In the genomic region with DNA sequence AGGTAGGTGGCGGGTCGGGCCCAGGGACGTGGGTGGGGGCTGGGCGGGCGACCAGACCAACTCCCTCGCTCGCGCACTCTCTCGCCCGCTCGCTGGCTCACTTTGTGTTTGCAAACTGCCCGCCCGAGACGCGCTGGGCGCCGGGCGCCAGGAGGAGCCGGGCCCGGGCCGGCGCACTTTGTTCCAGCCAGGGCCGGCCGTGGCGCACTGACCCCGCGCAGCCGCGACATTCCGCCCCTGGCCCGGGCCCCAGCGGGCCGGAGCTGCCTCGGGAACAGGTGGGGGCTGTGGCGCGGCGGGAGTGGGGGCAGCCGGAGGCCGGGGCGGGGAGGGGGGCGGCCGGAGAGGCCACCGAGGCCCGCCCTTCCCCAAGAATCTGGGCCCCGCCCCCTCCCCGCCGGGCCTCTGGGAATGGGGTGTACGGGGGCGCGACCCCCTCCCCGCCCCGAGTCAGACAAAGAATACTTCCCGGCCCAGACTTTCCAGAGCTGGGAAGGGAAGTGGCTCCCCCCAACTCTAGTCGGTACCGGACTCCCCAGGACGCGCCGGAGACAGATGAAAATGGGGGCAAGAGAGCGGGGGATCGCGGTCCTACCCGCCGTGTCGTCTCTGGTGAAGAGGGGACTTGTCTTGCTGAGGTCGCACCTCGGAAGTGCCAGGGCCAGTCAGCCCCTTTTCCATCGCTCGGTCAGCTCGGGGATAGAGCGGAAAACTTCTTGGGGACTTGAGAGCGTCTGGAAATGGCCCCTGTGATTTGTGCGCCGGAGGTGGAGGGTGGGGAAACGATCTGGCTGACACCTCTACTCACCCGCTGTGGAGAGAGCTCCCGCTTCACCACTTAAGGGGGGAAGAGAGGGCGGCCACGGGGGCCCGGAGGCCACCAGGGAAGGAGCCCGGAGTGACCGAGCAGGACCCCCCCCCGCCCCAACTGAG, we compare ENCODE assay signal across 8 cellular contexts. TPM values are rescaled to one million over a fixed set of nuclear protein-coding genes. Genes with fewer than 3 reads are reported as not detected.
DNase-seq lines count a peak whose midpoint lies in the region; ATAC-seq, FAIRE-seq and TF ChIP-seq lines count a peak whose summit lies in the region.

No MANE protein-coding gene starts in this region.

- POLR2A ChIA-PET in activated B cell treated with CpG ODN at 0.5 μM for 24 hours (lab: Charles Lee), result interaction anchor here (0.6 to 5.2 kb wide), 14 partner anchors 9 to 683 kb away, joined by 3 to 45 read pairs (median 5); no protein-coding TSS in a partner anchor

- H3K9me3 Mint-ChIP-seq in Calu3 (ENCODE audit: low read depth, unreplicated experiment) (no peaks in the 10 kb centered on the region), activated B cell treated with CpG ODN at 0.5 μM for 24 hours (no peaks in the 10 kb centered on the region)

- ATAC-seq in GM19468 (IDR thresholded peaks at IDR 0.05; ENCODE audit: extremely low read depth, unreplicated experiment), result peak; percentile 11
- ATAC-seq in activated B cell treated with CpG ODN at 0.5 μM for 24 hours (ENCODE audit: low read depth), result no peak
- ATAC-seq in GM18519 (IDR thresholded peaks at IDR 0.05; ENCODE audit: low FRiP score, unreplicated experiment), result no peak

- DNase-seq in Calu3 (peak; percentile 53), HT-29 (ENCODE audit: low spot score) (peak; percentile 62), activated B cell treated with CpG ODN at 0.5 μM for 24 hours (peak; percentile 43), epithelial cell of proximal tubule (ENCODE audit: low read depth) (no peak), urothelium cell line (ENCODE audit: low spot score) (peak; percentile 54)

- BruUV-seq in Calu3 (replicated peaks; lab: Mats Ljungman, UMichigan), result no TSS peak

- FAIRE-seq in urothelium cell line (lab: Jason Lieb, UNC), result no peak

- no peaks in the 10 kb centered on the region for H3K9me3 ChIP-seq in muscle layer of colon (ENCODE audit: low read length)

- no peaks in the 10 kb centered on the region for H3K27me3 ChIP-seq in muscle layer of colon (ENCODE audit: control insufficient read depth in 1 of 2, insufficient read depth in 2 of 2, low read length in 2 of 2)

- H3K4me1 ChIP-seq in muscle layer of colon (ENCODE audit: insufficient read depth, low read length), result peaks cover 42% of the 10 kb centered on the region

- H3K36me3 ChIP-seq in muscle layer of colon (ENCODE audit: insufficient read depth, low read length), result no peaks in the 10 kb centered on the region

- peak overlapping the region; percentile 95 for H3K4me3 ChIP-seq in epithelial cell of proximal tubule (ENCODE audit: low read depth, low read length)
- peak overlapping the region; percentile 76 to 80 for H3K4me3 ChIP-seq in muscle layer of colon (ENCODE audit: low read depth in 1 of 2, low read length in 2 of 2)

- CTCF ChIA-PET in Calu3 (lab: Charles Lee), result interaction anchor here (0.6 to 1.3 kb wide), 4 partner anchors 26 to 321 kb away, joined by 3 read pairs; no protein-coding TSS in a partner anchor
- CTCF ChIA-PET in activated B cell treated with CpG ODN at 0.5 μM for 24 hours (lab: Charles Lee), result interaction anchor here (1.1 to 2.3 kb wide), 4 partner anchors 15 to 122 kb away, joined by 4 to 6 read pairs (median 5); no protein-coding TSS in a partner anchor

- H3K9ac ChIP-seq in muscle layer of colon (ENCODE audit: low read length), result peak overlapping the region; percentile 57

- peak overlapping the region; percentile 70 for H3K27ac ChIP-seq in muscle layer of colon (ENCODE audit: low read depth, low read length)

- H3K4me3 Mint-ChIP-seq in Calu3 (ENCODE audit: low read depth, unreplicated experiment) (peak overlapping the region; percentile 81), activated B cell treated with CpG ODN at 0.5 μM for 24 hours (peak overlapping the region; percentile 97)

- TF ChIP-seq CTCF in Calu3 (IDR thresholded peaks at IDR 0.05; ENCODE audit: unreplicated experiment) (no peak), activated B cell treated with CpG ODN at 0.5 μM for 24 hours (IDR thresholded peaks at IDR 0.05) (no peak), epithelial cell of proximal tubule (conservative IDR thresholded peaks at IDR 0.05; ENCODE audit: low read depth, low read length) (no peak)

- peaks cover 33% of the 10 kb centered on the region for H3K36me3 Mint-ChIP-seq in Calu3 (ENCODE audit: insufficient read depth, unreplicated experiment)
- H3K36me3 Mint-ChIP-seq in activated B cell treated with CpG ODN at 0.5 μM for 24 hours (ENCODE audit: low read depth), result peaks cover 23% of the 10 kb centered on the region

- intact Hi-C loops in Calu3 (cut with micrococcal nuclease; ENCODE audit: unreplicated experiment) (loop anchor here (1.0 kb wide), 1 partner anchor 121 kb away; no protein-coding TSS in a partner anchor), activated B cell treated with CpG ODN at 0.5 μM for 24 hours (cut with micrococcal nuclease) (loop anchor here (1.0 to 5.0 kb wide), 11 partner anchors 9 to 1635 kb away; a partner anchor contains a TSS)

- H3K4me1 Mint-ChIP-seq in Calu3 (ENCODE audit: low read depth, unreplicated experiment) (peaks cover 11% of the 10 kb centered on the region), activated B cell treated with CpG ODN at 0.5 μM for 24 hours (peaks cover 50% of the 10 kb centered on the region)

- no peaks in the 10 kb centered on the region for H3K27me3 Mint-ChIP-seq in Calu3 (ENCODE audit: unreplicated experiment)
- H3K27me3 Mint-ChIP-seq in activated B cell treated with CpG ODN at 0.5 μM for 24 hours, result no peaks in the 10 kb centered on the region

- H3K27ac Mint-ChIP-seq in Calu3 (ENCODE audit: unreplicated experiment) (no peak overlapping the region), activated B cell treated with CpG ODN at 0.5 μM for 24 hours (peak overlapping the region; percentile 81)

RNA-seq across cellular contexts. Expression of a gene that starts 1.0 kb away (rescaled TPM):
- total RNA-seq in Calu3 (2022) (47.8 and 50.9 TPM in 2 replicates), activated B cell treated with CpG ODN at 0.5 μM for 24 hours (37.8 and 40.7 TPM in 2 replicates), epithelial cell of proximal tubule (7.5 and 10.2 TPM in 2 replicates)
- 17.2 and 18.4 TPM in 2 replicates for total RNA-seq in HT-29 (2014; rRNA removed; shearing (Covaris generic))
